Comparison of ENCODE assay signal across 1 cellular context in the genomic region with DNA sequence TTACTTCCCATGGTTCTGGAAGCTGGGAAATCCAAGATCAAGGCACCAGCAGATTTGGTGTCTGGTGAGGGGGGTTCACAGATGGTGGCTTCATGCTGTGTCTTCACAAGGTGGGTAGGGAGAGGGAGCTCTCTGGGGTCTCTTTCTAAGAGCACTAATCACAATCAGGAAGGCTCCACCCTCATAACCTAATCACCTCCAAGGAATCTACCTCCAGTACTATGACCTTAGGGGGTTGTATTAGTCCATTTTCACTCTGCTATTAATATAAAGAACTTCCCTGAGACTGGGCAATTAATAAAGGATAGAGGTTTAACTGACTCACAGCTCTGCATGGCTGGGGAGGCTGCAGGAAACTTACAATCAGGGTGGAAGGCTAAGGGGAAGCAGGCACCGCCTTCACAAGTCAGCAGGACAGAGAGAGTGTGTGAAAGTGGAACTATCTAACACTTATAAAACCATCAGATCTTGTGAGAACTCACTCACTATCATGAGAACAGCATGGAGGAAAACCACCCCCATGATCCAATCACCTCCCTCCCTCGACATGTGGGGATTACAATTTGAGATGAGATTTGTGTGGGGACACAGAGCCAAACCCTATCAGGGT.
TF ChIP-seq lines count a peak whose summit lies in the region.

No MANE protein-coding gene starts in this region.

TF ChIP-seq in A549, 52 proteins besides CTCF, POLR2A, EP300 and RAD21 (continued from another document):
- TF ChIP-seq, protein P1, sequence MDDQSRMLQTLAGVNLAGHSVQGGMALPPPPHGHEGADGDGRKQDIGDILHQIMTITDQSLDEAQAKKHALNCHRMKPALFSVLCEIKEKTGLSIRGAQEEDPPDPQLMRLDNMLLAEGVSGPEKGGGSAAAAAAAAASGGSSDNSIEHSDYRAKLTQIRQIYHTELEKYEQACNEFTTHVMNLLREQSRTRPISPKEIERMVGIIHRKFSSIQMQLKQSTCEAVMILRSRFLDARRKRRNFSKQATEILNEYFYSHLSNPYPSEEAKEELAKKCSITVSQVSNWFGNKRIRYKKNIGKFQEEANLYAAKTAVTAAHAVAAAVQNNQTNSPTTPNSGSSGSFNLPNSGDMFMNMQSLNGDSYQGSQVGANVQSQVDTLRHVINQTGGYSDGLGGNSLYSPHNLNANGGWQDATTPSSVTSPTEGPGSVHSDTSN (IDR thresholded peaks at IDR 0.05): no peak
- TF ChIP-seq KDM1A (IDR thresholded peaks at IDR 0.05; ENCODE audit: low read depth): 0 out of 2 replicates have a peak, but pooled peaks have one; percentile 39
